8 cellular contexts compared by ENCODE assay signal in genomic region chr15:77543159-77543882, GRCh38.
DNase-seq lines count a peak whose midpoint lies in the region; FAIRE-seq and TF ChIP-seq lines count a peak whose summit lies in the region.

No MANE protein-coding gene starts in this region.

- H3K36me3 ChIP-seq in OCI-LY1 (ENCODE audit: insufficient read depth, low read length) (no peaks in the 10 kb centered on the region), mucosa of rectum (ENCODE audit: control insufficient read depth in 2 of 2, insufficient read depth in 2 of 2, low read length in 2 of 2) (no peaks in the 10 kb centered on the region)

- H3K4me2 ChIP-seq in OCI-LY1 (ENCODE audit: low read length) = peak overlapping the region; percentile 75

- H3K4me3 ChIP-seq in OCI-LY1 (ENCODE audit: low read depth, low read length, poor library complexity, severe bottlenecking) (peak overlapping the region; percentile 59), epithelial cell of esophagus (ENCODE audit: low read length) (peak overlapping the region; percentile 52), mucosa of rectum (ENCODE audit: low read length in 2 of 2) (peak overlapping the region; percentile 54 to 77)

- TF ChIP-seq CTCF in OCI-LY1 (IDR thresholded peaks at IDR 0.05; ENCODE audit: low read length) (peak; percentile 100), epithelial cell of esophagus (IDR thresholded peaks at IDR 0.05; ENCODE audit: insufficient read depth, low read depth, low read length, missing control alignments) (peak; percentile 85)

- no peaks in the 10 kb centered on the region for H4K20me1 ChIP-seq in OCI-LY1 (ENCODE audit: insufficient read depth, low read length)

- peak overlapping the region; percentile 66 for H3K9ac ChIP-seq in OCI-LY1 (ENCODE audit: low read length)
- H3K9ac ChIP-seq in mucosa of rectum (ENCODE audit: low read depth in 1 of 2, low read length in 2 of 2) = peak overlapping the region; percentile 68 to 77

- no peaks in the 10 kb centered on the region; the same call in 1 of the 2 replicates for H3K27me3 ChIP-seq in OCI-LY1 (ENCODE audit: insufficient read depth, low read length)
- no peaks in the 10 kb centered on the region for H3K27me3 ChIP-seq in mucosa of rectum (ENCODE audit: control insufficient read depth in 2 of 2, insufficient read depth in 2 of 2, low read length in 2 of 2)

- no peaks in the 10 kb centered on the region for H3K79me2 ChIP-seq in OCI-LY1 (ENCODE audit: insufficient read depth, low read length)

- no peaks in the 10 kb centered on the region for H3K9me2 ChIP-seq in OCI-LY1 (ENCODE audit: low read depth, low read length)

- peak; percentile 88 for DNase-seq in Ammon's horn (ENCODE audit: low spot score)
- DNase-seq in GM19238 (ENCODE audit: insufficient read length, low spot score) = peak; percentile 94
- DNase-seq in HTR-8/SVneo (ENCODE audit: insufficient read length, low spot score) = peak; percentile 86
- peak; percentile 69 for DNase-seq in activated T-cell treated with anti-CD3 and anti-CD28 coated beads for 1 hour (ENCODE audit: low read depth)
- DNase-seq in epithelial cell of esophagus (ENCODE audit: low read depth) = peak; percentile 84
- DNase-seq in stimulated activated CD8-positive, alpha-beta memory T cell treated with anti-CD3 and anti-CD28 coated beads, Interleukin-4, amount 100 ng/mL, for 1 hour (ENCODE audit: low read depth in 2 of 2, low spot score in 1 of 2) = peak; percentile 31 to 47

- H3F3A ChIP-seq in OCI-LY1 (ENCODE audit: insufficient read depth, low read length) = no peaks in the 10 kb centered on the region

- peak overlapping the region; percentile 31; the same call in 1 of the 2 replicates for H2AFZ ChIP-seq in OCI-LY1 (ENCODE audit: low read length)

- H3K9me3 ChIP-seq in OCI-LY1 (ENCODE audit: low read length) (no peaks in the 10 kb centered on the region), mucosa of rectum (ENCODE audit: control insufficient read depth in 2 of 2, low read length in 2 of 2) (no peaks in the 10 kb centered on the region)

- H3K27ac ChIP-seq in OCI-LY1 (ENCODE audit: low read depth, low read length, poor library complexity, severe bottlenecking) (no peak overlapping the region), mucosa of rectum (ENCODE audit: low read depth in 2 of 2, low read length in 2 of 2) (no peak overlapping the region)

- H3K4me1 ChIP-seq in OCI-LY1 (ENCODE audit: insufficient read depth, low read length, severe bottlenecking) (peaks cover 8% of the 10 kb centered on the region), mucosa of rectum (ENCODE audit: control insufficient read depth in 2 of 2, insufficient read depth in 2 of 2, low read length in 2 of 2) (peaks cover 3 to 13% of the 10 kb centered on the region in 2 donors)

- FAIRE-seq in HTR-8/SVneo (lab: Jason Lieb, UNC) = no peak

Comparison
In these comparisons a context has a peak if more than half of its experiments do, and no peak if none do; other contexts are left out.
1. DNase-seq: peak in every context shown above with its lines; median percentile 94 in GM19238; 88 in Ammon's horn; 86 in HTR-8/SVneo; 84 in epithelial cell of esophagus; 69 in activated T-cell treated with anti-CD3 and anti-CD28 coated beads for 1 hour; 39 in stimulated activated CD8-positive, alpha-beta memory T cell treated with anti-CD3 and anti-CD28 coated beads, Interleukin-4, amount 100 ng/mL, for 1 hour.